In the genomic region with DNA sequence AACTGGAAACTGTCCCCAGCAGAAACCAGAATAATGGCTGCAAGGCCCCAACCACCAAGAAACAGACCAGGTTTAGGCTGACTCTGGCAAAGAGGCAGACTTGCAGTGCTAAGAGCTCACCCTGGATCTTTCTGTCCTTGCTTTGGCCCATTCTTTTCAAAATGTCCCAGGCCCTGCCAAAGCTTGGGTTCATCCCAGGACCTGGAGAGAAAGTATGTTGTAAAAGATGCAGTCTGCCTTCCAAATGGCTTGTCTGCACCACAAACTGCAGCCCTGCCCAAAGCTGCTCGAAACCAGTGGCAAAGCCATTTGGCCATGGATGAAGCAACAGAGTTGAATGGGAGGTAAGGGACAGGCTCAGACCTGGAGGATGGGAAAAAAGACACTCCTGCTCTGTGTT, we compare ENCODE assay signal across 2 cellular contexts.
TF ChIP-seq lines count a peak whose summit lies in the region.

No MANE protein-coding gene starts in this region.

TF ChIP-seq in IMR-90, 13 proteins besides CTCF, POLR2A, EP300 and RAD21:
- no peak for TF ChIP-seq CHD1 (IDR thresholded peaks at IDR 0.05; ENCODE audit: low read depth, low read length)
- no peak for TF ChIP-seq BHLHE40 (IDR thresholded peaks at IDR 0.05; ENCODE audit: low read depth, low read length)
- no peak for TF ChIP-seq NFE2L2 (IDR thresholded peaks at IDR 0.05; ENCODE audit: low read depth, low read length)
- TF ChIP-seq MXI1 (IDR thresholded peaks at IDR 0.05; ENCODE audit: borderline replicate concordance, low read depth, low read length), result no peak
- TF ChIP-seq MAFK (IDR thresholded peaks at IDR 0.05; ENCODE audit: low read depth, low read length), result no peak

TF ChIP-seq in H1, 55 proteins besides CTCF, POLR2A, EP300 and RAD21:
- TF ChIP-seq RXRA (IDR thresholded peaks at IDR 0.05; ENCODE audit: insufficient read depth, low read depth, low read length), result no peak
- TF ChIP-seq SP2 (IDR thresholded peaks at IDR 0.05; ENCODE audit: low read length), result no peak
- no peak for TF ChIP-seq TEAD4 (IDR thresholded peaks at IDR 0.05; ENCODE audit: low read depth, low read length)
- TF ChIP-seq SAP30 (IDR thresholded peaks at IDR 0.05; ENCODE audit: insufficient read depth, insufficient replicate concordance, low read length), result no peak
- no peak for TF ChIP-seq CBX8 (IDR thresholded peaks at IDR 0.05; ENCODE audit: borderline replicate concordance, low read depth, low read length)
- TF ChIP-seq, protein P1, sequence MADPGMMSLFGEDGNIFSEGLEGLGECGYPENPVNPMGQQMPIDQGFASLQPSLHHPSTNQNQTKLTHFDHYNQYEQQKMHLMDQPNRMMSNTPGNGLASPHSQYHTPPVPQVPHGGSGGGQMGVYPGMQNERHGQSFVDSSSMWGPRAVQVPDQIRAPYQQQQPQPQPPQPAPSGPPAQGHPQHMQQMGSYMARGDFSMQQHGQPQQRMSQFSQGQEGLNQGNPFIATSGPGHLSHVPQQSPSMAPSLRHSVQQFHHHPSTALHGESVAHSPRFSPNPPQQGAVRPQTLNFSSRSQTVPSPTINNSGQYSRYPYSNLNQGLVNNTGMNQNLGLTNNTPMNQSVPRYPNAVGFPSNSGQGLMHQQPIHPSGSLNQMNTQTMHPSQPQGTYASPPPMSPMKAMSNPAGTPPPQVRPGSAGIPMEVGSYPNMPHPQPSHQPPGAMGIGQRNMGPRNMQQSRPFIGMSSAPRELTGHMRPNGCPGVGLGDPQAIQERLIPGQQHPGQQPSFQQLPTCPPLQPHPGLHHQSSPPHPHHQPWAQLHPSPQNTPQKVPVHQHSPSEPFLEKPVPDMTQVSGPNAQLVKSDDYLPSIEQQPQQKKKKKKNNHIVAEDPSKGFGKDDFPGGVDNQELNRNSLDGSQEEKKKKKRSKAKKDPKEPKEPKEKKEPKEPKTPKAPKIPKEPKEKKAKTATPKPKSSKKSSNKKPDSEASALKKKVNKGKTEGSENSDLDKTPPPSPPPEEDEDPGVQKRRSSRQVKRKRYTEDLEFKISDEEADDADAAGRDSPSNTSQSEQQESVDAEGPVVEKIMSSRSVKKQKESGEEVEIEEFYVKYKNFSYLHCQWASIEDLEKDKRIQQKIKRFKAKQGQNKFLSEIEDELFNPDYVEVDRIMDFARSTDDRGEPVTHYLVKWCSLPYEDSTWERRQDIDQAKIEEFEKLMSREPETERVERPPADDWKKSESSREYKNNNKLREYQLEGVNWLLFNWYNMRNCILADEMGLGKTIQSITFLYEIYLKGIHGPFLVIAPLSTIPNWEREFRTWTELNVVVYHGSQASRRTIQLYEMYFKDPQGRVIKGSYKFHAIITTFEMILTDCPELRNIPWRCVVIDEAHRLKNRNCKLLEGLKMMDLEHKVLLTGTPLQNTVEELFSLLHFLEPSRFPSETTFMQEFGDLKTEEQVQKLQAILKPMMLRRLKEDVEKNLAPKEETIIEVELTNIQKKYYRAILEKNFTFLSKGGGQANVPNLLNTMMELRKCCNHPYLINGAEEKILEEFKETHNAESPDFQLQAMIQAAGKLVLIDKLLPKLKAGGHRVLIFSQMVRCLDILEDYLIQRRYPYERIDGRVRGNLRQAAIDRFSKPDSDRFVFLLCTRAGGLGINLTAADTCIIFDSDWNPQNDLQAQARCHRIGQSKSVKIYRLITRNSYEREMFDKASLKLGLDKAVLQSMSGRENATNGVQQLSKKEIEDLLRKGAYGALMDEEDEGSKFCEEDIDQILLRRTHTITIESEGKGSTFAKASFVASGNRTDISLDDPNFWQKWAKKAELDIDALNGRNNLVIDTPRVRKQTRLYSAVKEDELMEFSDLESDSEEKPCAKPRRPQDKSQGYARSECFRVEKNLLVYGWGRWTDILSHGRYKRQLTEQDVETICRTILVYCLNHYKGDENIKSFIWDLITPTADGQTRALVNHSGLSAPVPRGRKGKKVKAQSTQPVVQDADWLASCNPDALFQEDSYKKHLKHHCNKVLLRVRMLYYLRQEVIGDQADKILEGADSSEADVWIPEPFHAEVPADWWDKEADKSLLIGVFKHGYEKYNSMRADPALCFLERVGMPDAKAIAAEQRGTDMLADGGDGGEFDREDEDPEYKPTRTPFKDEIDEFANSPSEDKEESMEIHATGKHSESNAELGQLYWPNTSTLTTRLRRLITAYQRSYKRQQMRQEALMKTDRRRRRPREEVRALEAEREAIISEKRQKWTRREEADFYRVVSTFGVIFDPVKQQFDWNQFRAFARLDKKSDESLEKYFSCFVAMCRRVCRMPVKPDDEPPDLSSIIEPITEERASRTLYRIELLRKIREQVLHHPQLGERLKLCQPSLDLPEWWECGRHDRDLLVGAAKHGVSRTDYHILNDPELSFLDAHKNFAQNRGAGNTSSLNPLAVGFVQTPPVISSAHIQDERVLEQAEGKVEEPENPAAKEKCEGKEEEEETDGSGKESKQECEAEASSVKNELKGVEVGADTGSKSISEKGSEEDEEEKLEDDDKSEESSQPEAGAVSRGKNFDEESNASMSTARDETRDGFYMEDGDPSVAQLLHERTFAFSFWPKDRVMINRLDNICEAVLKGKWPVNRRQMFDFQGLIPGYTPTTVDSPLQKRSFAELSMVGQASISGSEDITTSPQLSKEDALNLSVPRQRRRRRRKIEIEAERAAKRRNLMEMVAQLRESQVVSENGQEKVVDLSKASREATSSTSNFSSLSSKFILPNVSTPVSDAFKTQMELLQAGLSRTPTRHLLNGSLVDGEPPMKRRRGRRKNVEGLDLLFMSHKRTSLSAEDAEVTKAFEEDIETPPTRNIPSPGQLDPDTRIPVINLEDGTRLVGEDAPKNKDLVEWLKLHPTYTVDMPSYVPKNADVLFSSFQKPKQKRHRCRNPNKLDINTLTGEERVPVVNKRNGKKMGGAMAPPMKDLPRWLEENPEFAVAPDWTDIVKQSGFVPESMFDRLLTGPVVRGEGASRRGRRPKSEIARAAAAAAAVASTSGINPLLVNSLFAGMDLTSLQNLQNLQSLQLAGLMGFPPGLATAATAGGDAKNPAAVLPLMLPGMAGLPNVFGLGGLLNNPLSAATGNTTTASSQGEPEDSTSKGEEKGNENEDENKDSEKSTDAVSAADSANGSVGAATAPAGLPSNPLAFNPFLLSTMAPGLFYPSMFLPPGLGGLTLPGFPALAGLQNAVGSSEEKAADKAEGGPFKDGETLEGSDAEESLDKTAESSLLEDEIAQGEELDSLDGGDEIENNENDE (IDR thresholded peaks at IDR 0.05; ENCODE audit: insufficient replicate concordance, low read length), result no peak
- TF ChIP-seq, protein P2, sequence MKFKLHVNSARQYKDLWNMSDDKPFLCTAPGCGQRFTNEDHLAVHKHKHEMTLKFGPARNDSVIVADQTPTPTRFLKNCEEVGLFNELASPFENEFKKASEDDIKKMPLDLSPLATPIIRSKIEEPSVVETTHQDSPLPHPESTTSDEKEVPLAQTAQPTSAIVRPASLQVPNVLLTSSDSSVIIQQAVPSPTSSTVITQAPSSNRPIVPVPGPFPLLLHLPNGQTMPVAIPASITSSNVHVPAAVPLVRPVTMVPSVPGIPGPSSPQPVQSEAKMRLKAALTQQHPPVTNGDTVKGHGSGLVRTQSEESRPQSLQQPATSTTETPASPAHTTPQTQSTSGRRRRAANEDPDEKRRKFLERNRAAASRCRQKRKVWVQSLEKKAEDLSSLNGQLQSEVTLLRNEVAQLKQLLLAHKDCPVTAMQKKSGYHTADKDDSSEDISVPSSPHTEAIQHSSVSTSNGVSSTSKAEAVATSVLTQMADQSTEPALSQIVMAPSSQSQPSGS (IDR thresholded peaks at IDR 0.05; ENCODE audit: low read length), result no peak
- TF ChIP-seq CTBP2 (IDR thresholded peaks at IDR 0.05; ENCODE audit: borderline replicate concordance, insufficient read depth, insufficient read length, low read length), result no peak
- no peak for TF ChIP-seq TAF1 (IDR thresholded peaks at IDR 0.05; ENCODE audit: low read depth, low read length)
- TF ChIP-seq CHD1 (IDR thresholded peaks at IDR 0.05; ENCODE audit: low read depth, low read length), result no peak
- TF ChIP-seq TAF7 (optimal IDR thresholded peaks at IDR 0.05; ENCODE audit: borderline replicate concordance, low read depth, low read length), result no peak
- no peak for TF ChIP-seq CBX5 (IDR thresholded peaks at IDR 0.05; ENCODE audit: low read depth, low read length)
- no peak for TF ChIP-seq KDM5A (IDR thresholded peaks at IDR 0.05; ENCODE audit: low read length)
